11 cellular contexts compared by ENCODE assay signal in genomic region chr7:156764766-156765165, GRCh38.
"Had no signal": no experiment of that assay in that cellular context is flagged by ENCODE, and none has a peak within 500 bp of the region (broad histone marks: within the 10 kb centered on the region; RNA-seq: fewer than 3 reads in every experiment).

No MANE protein-coding gene starts in this region.

- H3K4me3 Mint-ChIP-seq: dendritic cell treated with granulocyte-macrophage colony-stimulating factor and Interleukin-4, amounts not matched to agents 40 ng/mL and 50 ng/mL, for 4 days; endodermal cell; natural killer cell treated with Interleukin-12 subunit alpha and Interleukin-12 subunit beta and Interleukin-15 and Interleukin-18, amount 100 ng/mL, for 72 hours; neural crest cell; stimulated activated effector memory CD8-positive, alpha-beta T cell treated with anti-CD3 and anti-CD28 coated beads, Interleukin-12 subunit alpha, Interleukin-12 subunit beta, amount 100 ng/mL, for 72 hours had no signal

- H3K9me3 Mint-ChIP-seq: neural crest cell had no signal

- H3K4me1 Mint-ChIP-seq: neural crest cell had no signal

- ATAC-seq: natural killer cell treated with Interleukin-12 subunit alpha and Interleukin-12 subunit beta and Interleukin-15 and Interleukin-18, amount 100 ng/mL, for 72 hours; stimulated activated effector memory CD8-positive, alpha-beta T cell treated with anti-CD3 and anti-CD28 coated beads, Interleukin-12 subunit alpha, Interleukin-12 subunit beta, amount 100 ng/mL, for 72 hours had no signal

- H3K27ac Mint-ChIP-seq: dendritic cell treated with granulocyte-macrophage colony-stimulating factor and Interleukin-4, amounts not matched to agents 40 ng/mL and 50 ng/mL, for 4 days; endodermal cell; natural killer cell treated with Interleukin-12 subunit alpha and Interleukin-12 subunit beta and Interleukin-15 and Interleukin-18, amount 100 ng/mL, for 72 hours; progenitor cell of endocrine pancreas; stimulated activated effector memory CD8-positive, alpha-beta T cell treated with anti-CD3 and anti-CD28 coated beads, Interleukin-12 subunit alpha, Interleukin-12 subunit beta, amount 100 ng/mL, for 72 hours had no signal

- DNase-seq: effector CD8-positive, alpha-beta T cell; gastrocnemius medialis; stimulated activated CD4-positive, alpha-beta T cell treated with anti-CD3 and anti-CD28 coated beads, Interleukin-15, amount 100 ng/mL, for 24 hours; stimulated activated CD4-positive, alpha-beta T cell treated with anti-CD3 and anti-CD28 coated beads, Interleukin-4, amount 100 ng/mL, for 24 hours; stimulated activated naive CD4-positive, alpha-beta T cell treated with Interleukin-2 at 50 U/mL for 16 hours had no signal

- H3K27me3 Mint-ChIP-seq: dendritic cell treated with granulocyte-macrophage colony-stimulating factor and Interleukin-4, amounts not matched to agents 40 ng/mL and 50 ng/mL, for 4 days; natural killer cell treated with Interleukin-12 subunit alpha and Interleukin-12 subunit beta and Interleukin-15 and Interleukin-18, amount 100 ng/mL, for 72 hours; progenitor cell of endocrine pancreas had no signal
